9 cellular contexts compared by ENCODE assay signal in the genomic region with DNA sequence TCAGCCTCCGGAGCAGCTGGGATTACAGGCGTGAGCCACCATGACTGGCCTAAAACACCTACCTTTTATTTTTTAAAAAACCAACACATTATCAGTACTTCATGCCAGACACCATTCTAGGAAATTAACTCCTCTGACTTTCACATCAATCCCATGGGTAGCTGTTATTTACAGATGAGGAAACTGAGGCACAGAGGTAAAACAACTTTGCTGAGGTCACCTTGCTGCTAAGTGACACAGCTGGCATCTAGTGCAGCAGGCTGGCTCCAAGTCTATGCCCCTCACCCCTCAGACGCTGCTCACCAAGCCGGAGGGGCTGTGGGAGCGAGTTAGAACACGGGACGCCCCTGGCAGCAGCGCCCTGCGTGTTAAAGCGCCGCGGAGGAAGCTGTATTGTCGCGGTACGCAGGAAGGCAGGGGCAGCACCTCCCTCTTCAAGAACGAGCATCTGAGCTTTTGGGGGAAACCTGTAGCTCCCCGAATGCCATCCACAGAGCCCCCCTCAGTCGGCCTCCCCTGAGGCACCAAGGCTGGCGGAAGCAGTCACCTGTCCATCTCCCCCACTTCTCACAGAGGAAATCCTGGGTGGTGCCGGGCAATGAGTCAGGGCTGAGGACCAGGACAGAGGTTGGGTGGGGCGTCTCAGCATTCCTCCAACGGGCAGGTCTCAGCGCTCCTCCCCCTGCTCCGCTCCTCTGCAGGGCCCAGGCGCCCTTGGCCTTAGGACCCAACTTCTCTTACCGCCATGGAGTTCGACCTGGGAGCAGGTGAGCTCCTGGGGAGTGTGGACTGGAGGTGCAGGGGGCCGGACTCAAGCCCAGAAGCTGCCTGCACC. TPM values are rescaled to one million over a fixed set of nuclear protein-coding genes. Genes with fewer than 3 reads are reported as not detected.
DNase-seq lines count a peak whose midpoint lies in the region; ATAC-seq and TF ChIP-seq lines count a peak whose summit lies in the region.
"Had no signal": no experiment of that assay in that cellular context is flagged by ENCODE, and none has a peak within 500 bp of the region (broad histone marks: within the 10 kb centered on the region; RNA-seq: fewer than 3 reads in every experiment).

Gene C19orf33 (plus strand): TSS at position 735 of the 835 bp plus-strand sequence. CDS start 11 bp downstream, at position 746.

- H3K27ac ChIP-seq in endodermal cell (ENCODE audit: low read depth, low read length) (peak within 1 kb of the TSS; percentile 32), lower lobe of right lung (peak within 1 kb of the TSS; percentile 83)

- H3K36me3 ChIP-seq in endodermal cell (ENCODE audit: control insufficient read depth, insufficient read depth, low read length) = no peaks in the 10 kb centered on the region
- H3K36me3 ChIP-seq in lower lobe of right lung = peaks cover 28% of the 10 kb centered on the region

- CTCF ChIA-PET in activated naive CD4-positive, alpha-beta T cell treated with anti-CD3 and anti-CD28 coated beads for 36 hours (lab: Charles Lee) = no interaction called here

- H3K4me3 Mint-ChIP-seq in activated naive CD4-positive, alpha-beta T cell treated with anti-CD3 and anti-CD28 coated beads for 36 hours = no peak within 1 kb of the TSS
- peak within 1 kb of the TSS; percentile 51 for H3K4me3 Mint-ChIP-seq in endodermal cell

- WGBS in endodermal cell (ENCODE audit: insufficient coverage in 1 of 2, insufficient read length in 1 of 2), 2 experiments = 77 to 98% methylated on average over 17 to 28 of the region's 28 CpGs

- no peak within 1 kb of the TSS for H3K4me3 ChIP-seq in endodermal cell (ENCODE audit: low read length)
- H3K4me3 ChIP-seq in lower lobe of right lung = peak within 1 kb of the TSS; percentile 53

- ATAC-seq in lower lobe of right lung (peak; percentile 93 to 95), HG03342 (IDR thresholded peaks at IDR 0.05; ENCODE audit: unreplicated experiment) (no peak)

- intact Hi-C loops in activated naive CD4-positive, alpha-beta T cell treated with anti-CD3 and anti-CD28 coated beads for 36 hours (cut with micrococcal nuclease) = no loop called here
- intact Hi-C loops in lower lobe of right lung (cut with DNase I) = no loop called here

- H3K4me1 ChIP-seq in endodermal cell (ENCODE audit: control insufficient read depth, insufficient read depth, low read length) (no peaks in the 10 kb centered on the region), lower lobe of right lung (peaks cover 20% of the 10 kb centered on the region)

- H3K27ac Mint-ChIP-seq in activated naive CD4-positive, alpha-beta T cell treated with anti-CD3 and anti-CD28 coated beads for 36 hours = no peak within 1 kb of the TSS
- H3K27ac Mint-ChIP-seq in endodermal cell = peak within 1 kb of the TSS; percentile 44

- peaks cover 4% of the 10 kb centered on the region for H3K36me3 Mint-ChIP-seq in activated naive CD4-positive, alpha-beta T cell treated with anti-CD3 and anti-CD28 coated beads for 36 hours (ENCODE audit: low read depth)
- peaks cover 5% of the 10 kb centered on the region for H3K36me3 Mint-ChIP-seq in endodermal cell (ENCODE audit: low read depth)

- no peak within 1 kb of the TSS for H3K9ac ChIP-seq in endodermal cell (ENCODE audit: extremely low read depth, low read length, poor library complexity, severe bottlenecking)

- H3K27me3 ChIP-seq in endodermal cell (ENCODE audit: control insufficient read depth, insufficient read depth, low read length, poor library complexity, severe bottlenecking) (no peaks in the 10 kb centered on the region), lower lobe of right lung (ENCODE audit: low read depth) (no peaks in the 10 kb centered on the region)

- no peaks in the 10 kb centered on the region for H3K27me3 Mint-ChIP-seq in activated naive CD4-positive, alpha-beta T cell treated with anti-CD3 and anti-CD28 coated beads for 36 hours (ENCODE audit: low read depth)
- peaks cover 16% of the 10 kb centered on the region for H3K27me3 Mint-ChIP-seq in endodermal cell (ENCODE audit: insufficient read depth)

- H3K9me3 Mint-ChIP-seq in activated naive CD4-positive, alpha-beta T cell treated with anti-CD3 and anti-CD28 coated beads for 36 hours = no peaks in the 10 kb centered on the region
- H3K9me3 Mint-ChIP-seq in endodermal cell = no peaks in the 10 kb centered on the region

- H3K9me3 ChIP-seq in endodermal cell (ENCODE audit: control insufficient read depth, low read length) = no peaks in the 10 kb centered on the region
- no peaks in the 10 kb centered on the region for H3K9me3 ChIP-seq in lower lobe of right lung

- no peak for TF ChIP-seq CTCF in endodermal cell (conservative IDR thresholded peaks at IDR 0.05)
- TF ChIP-seq CTCF in lower lobe of right lung (IDR thresholded peaks at IDR 0.05) = no peak

- H3K4me1 Mint-ChIP-seq in activated naive CD4-positive, alpha-beta T cell treated with anti-CD3 and anti-CD28 coated beads for 36 hours (ENCODE audit: low read depth) = no peaks in the 10 kb centered on the region
- peaks cover 3% of the 10 kb centered on the region for H3K4me1 Mint-ChIP-seq in endodermal cell

- DNase-seq in activated naive CD4-positive, alpha-beta T cell treated with anti-CD3 and anti-CD28 coated beads for 36 hours = peak; percentile 15
- no peak for DNase-seq in activated naive CD4-positive, alpha-beta T cell (lab: John Stamatoyannopoulos, UW)
- DNase-seq in endodermal cell = peak; percentile 90
- peak; percentile 88 for DNase-seq in lower lobe of right lung
- peak; percentile 87 for DNase-seq in ureter (ENCODE audit: low spot score)
- DNase-seq in activated gamma-delta T cell treated with Interleukin-2 at 50 U/mL for 16 hours = no peak
- DNase-seq in activated CD8-positive, alpha-beta memory T cell treated with anti-CD3 and anti-CD28 coated beads, Interleukin-2, amount 50 U/mL, for 48 hours = no peak
- DNase-seq: activated CD4-positive, alpha-beta T cell treated with anti-CD3 and anti-CD28 coated beads for 4 hours had no signal

RNA-seq across cellular contexts. Expression of gene C19orf33, which starts in this region (rescaled TPM):
- not detected for total RNA-seq in activated naive CD4-positive, alpha-beta T cell treated with anti-CD3 and anti-CD28 coated beads for 36 hours
- 10 to 100 TPM in 1 of 2 donors, 1 to 10 TPM in 1; 2.9 to 13.2 TPM for total RNA-seq in endodermal cell
- not detected for polyA plus RNA-seq in endodermal cell (2013, experiment 1 of 2)
- polyA plus RNA-seq in endodermal cell (2013, experiment 2 of 2) = not detected
- 35.6 TPM for total RNA-seq in lower lobe of right lung
- 129 TPM for total RNA-seq in ureter

Comparison
In these comparisons a context has a peak if more than half of its experiments do, and no peak if none do; other contexts are left out.
1. Peak in DNase-seq in activated naive CD4-positive, alpha-beta T cell treated with anti-CD3 and anti-CD28 coated beads for 36 hours; RNA of the gene not detected or under 1 TPM.
2. DNase-seq: peak in endodermal cell (single experiment), lower lobe of right lung (single experiment) and ureter (single experiment); none in activated naive CD4-positive, alpha-beta T cell (0 of 4), activated gamma-delta T cell treated with Interleukin-2 at 50 U/mL for 16 hours (single experiment) and activated CD8-positive, alpha-beta memory T cell treated with anti-CD3 and anti-CD28 coated beads, Interleukin-2, amount 50 U/mL, for 48 hours (single experiment).